Comparison of ENCODE assay signal across 1 cellular context in the genomic region with DNA sequence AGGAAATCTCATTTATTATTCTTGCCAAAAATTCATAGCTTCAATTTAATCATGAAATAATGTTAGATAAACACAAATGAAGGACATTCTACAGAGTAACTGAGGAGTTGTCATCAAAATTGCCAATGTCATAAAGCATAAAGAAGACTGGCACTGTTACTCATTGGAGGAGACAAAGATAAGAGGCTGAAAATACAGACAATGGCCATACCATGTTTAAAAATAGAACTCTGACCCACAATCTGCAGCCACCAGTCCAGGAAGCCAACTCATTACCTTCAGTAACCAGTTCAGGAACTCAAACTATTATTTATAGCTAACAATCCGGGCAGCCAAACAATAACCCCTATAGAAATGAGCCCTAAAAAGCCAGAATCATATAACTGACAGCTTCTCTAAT.
TF ChIP-seq lines count a peak whose summit lies in the region.

No MANE protein-coding gene starts in this region.

TF ChIP-seq in endothelial cell of umbilical vein, 7 proteins besides CTCF, POLR2A, EP300 and RAD21:
- TF ChIP-seq EZH2 (IDR thresholded peaks at IDR 0.05; ENCODE audit: borderline replicate concordance, low read depth, low read length, severe bottlenecking), result no peak
- no peak for TF ChIP-seq POLR2AphosphoS5 (IDR thresholded peaks at IDR 0.05; ENCODE audit: insufficient read depth, low read depth, low read length)
- TF ChIP-seq FOS (IDR thresholded peaks at IDR 0.05; ENCODE audit: borderline replicate concordance, insufficient read depth, low read length), result peak; percentile 33
- TF ChIP-seq GATA2 (IDR thresholded peaks at IDR 0.05; ENCODE audit: insufficient read depth, insufficient read length, low read depth, low read length), result peak; percentile 27
- TF ChIP-seq MYC (IDR thresholded peaks at IDR 0.05; ENCODE audit: low read depth, low read length), result no peak
- peak; percentile 60 for TF ChIP-seq JUN (IDR thresholded peaks at IDR 0.05; ENCODE audit: borderline replicate concordance, insufficient read depth, insufficient read length, low read depth)
- TF ChIP-seq, protein P1, sequence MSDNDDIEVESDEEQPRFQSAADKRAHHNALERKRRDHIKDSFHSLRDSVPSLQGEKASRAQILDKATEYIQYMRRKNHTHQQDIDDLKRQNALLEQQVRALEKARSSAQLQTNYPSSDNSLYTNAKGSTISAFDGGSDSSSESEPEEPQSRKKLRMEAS (IDR thresholded peaks at IDR 0.05; ENCODE audit: insufficient read depth, insufficient read length), result no peak
